1 cellular context compared by ENCODE assay signal in the genomic region with DNA sequence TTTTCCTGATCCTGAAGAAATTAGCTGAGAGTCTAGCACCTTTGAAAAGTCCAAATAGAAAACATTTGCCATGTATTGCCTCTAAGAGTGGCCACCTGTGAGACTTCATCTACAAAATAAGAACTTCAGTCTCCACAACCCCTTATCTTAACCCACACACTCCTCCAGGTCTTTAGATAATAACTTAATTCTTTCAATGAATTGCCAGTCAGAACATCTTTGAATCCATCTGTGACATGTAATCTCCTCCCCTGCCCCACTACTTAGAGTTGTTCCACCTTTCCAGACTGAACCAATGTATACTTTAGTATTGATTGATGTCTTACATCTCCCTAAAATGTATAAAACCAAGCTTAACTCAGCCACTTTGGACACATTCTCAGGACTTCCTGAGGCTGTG.
TF ChIP-seq lines count a peak whose summit lies in the region.

No MANE protein-coding gene starts in this region.

TF ChIP-seq in K562, 482 proteins besides CTCF, POLR2A, EP300 and RAD21 (continued from another document and continues in another):
- TF ChIP-seq, protein P1, sequence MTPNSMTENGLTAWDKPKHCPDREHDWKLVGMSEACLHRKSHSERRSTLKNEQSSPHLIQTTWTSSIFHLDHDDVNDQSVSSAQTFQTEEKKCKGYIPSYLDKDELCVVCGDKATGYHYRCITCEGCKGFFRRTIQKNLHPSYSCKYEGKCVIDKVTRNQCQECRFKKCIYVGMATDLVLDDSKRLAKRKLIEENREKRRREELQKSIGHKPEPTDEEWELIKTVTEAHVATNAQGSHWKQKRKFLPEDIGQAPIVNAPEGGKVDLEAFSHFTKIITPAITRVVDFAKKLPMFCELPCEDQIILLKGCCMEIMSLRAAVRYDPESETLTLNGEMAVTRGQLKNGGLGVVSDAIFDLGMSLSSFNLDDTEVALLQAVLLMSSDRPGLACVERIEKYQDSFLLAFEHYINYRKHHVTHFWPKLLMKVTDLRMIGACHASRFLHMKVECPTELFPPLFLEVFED (CRISPR knock-in tag; conservative IDR thresholded peaks at IDR 0.05) = no peak
- TF ChIP-seq PHF8 (IDR thresholded peaks at IDR 0.05; ENCODE audit: borderline replicate concordance, low read length) (no peak), GABPB1 (CRISPR knock-in tag; IDR thresholded peaks at IDR 0.05) (no peak), ZSCAN29 (IDR thresholded peaks at IDR 0.05) (no peak), ZNF668 (CRISPR knock-in tag; IDR thresholded peaks at IDR 0.05) (no peak), C11orf30 (IDR thresholded peaks at IDR 0.05; ENCODE audit: low read depth) (no peak), ZNF232 (CRISPR knock-in tag; IDR thresholded peaks at IDR 0.05) (no peak), HES1 (IDR thresholded peaks at IDR 0.05; ENCODE audit: low read depth) (0 out of 2 replicates have a peak, but pooled peaks have one; percentile 35), ESRRA (IDR thresholded peaks at IDR 0.05; ENCODE audit: borderline replicate concordance, low read depth) (no peak), ZBTB17 (CRISPR knock-in tag; IDR thresholded peaks at IDR 0.05) (no peak), HNRNPLL (IDR thresholded peaks at IDR 0.05; ENCODE audit: low read depth, low read length, poor library complexity, severe bottlenecking) (no peak), CEBPZ (IDR thresholded peaks at IDR 0.05; ENCODE audit: borderline replicate concordance, low read depth, low read length) (no peak), ZNF77 (CRISPR knock-in tag; IDR thresholded peaks at IDR 0.05) (no peak), ZNF146 (CRISPR knock-in tag; IDR thresholded peaks at IDR 0.05; ENCODE audit: unreplicated experiment) (no peak), SMAD3 (CRISPR knock-in tag; conservative IDR thresholded peaks at IDR 0.05) (no peak), RCOR1 (IDR thresholded peaks at IDR 0.05; ENCODE audit: borderline replicate concordance in 1 of 2, low read depth in 2 of 2, low read length in 2 of 2) (peak in 1 of 2 experiments; percentile 76; a peak in 2 of 4 replicates), SPI1 (IDR thresholded peaks at IDR 0.05; ENCODE audit: borderline replicate concordance, low read depth, low read length) (no peak), DLX4 (CRISPR knock-in tag; IDR thresholded peaks at IDR 0.05) (no peak), TRIM24 (IDR thresholded peaks at IDR 0.05) (peak; percentile 91 to 95), GABPA (tag; conservative IDR thresholded peaks at IDR 0.05; ENCODE audit: low read depth) (no peak), PHB2 (IDR thresholded peaks at IDR 0.05; ENCODE audit: low read depth) (peak; percentile 41; the same call in 1 of the 2 replicates), SAFB2 (IDR thresholded peaks at IDR 0.05; ENCODE audit: borderline replicate concordance, low read depth, low read length, severe bottlenecking) (no peak), POLR2H (tag; IDR thresholded peaks at IDR 0.05; ENCODE audit: low read depth) (no peak), ZNF609 (CRISPR knock-in tag; IDR thresholded peaks at IDR 0.05; ENCODE audit: borderline replicate concordance) (no peak), RB1 (IDR thresholded peaks at IDR 0.05; ENCODE audit: low read depth) (no peak), ZNF445 (CRISPR knock-in tag; IDR thresholded peaks at IDR 0.05; ENCODE audit: low read depth) (no peak), NCOA6 (IDR thresholded peaks at IDR 0.05) (no peak), HOMEZ (CRISPR knock-in tag; IDR thresholded peaks at IDR 0.05) (no peak), NELFE (IDR thresholded peaks at IDR 0.05; ENCODE audit: insufficient read depth, insufficient read length) (no peak), CXXC5 (CRISPR knock-in tag; IDR thresholded peaks at IDR 0.05) (no peak), BMI1 (IDR thresholded peaks at IDR 0.05; ENCODE audit: low read length) (no peak), PTTG1 (tag; IDR thresholded peaks at IDR 0.05; ENCODE audit: low read depth) (no peak), GATAD2A (IDR thresholded peaks at IDR 0.05) (no peak), BCLAF1 (IDR thresholded peaks at IDR 0.05; ENCODE audit: borderline replicate concordance in 1 of 2, control insufficient read depth in 1 of 2, low read depth in 2 of 2, low read length in 1 of 2) (no peak), KAT8 (IDR thresholded peaks at IDR 0.05; ENCODE audit: low read depth) (no peak)
- TF ChIP-seq, protein P2, sequence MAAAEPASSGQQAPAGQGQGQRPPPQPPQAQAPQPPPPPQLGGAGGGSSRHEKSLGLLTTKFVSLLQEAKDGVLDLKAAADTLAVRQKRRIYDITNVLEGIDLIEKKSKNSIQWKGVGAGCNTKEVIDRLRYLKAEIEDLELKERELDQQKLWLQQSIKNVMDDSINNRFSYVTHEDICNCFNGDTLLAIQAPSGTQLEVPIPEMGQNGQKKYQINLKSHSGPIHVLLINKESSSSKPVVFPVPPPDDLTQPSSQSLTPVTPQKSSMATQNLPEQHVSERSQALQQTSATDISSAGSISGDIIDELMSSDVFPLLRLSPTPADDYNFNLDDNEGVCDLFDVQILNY (CRISPR knock-in tag; IDR thresholded peaks at IDR 0.05) = no peak
- TF ChIP-seq, protein P3, sequence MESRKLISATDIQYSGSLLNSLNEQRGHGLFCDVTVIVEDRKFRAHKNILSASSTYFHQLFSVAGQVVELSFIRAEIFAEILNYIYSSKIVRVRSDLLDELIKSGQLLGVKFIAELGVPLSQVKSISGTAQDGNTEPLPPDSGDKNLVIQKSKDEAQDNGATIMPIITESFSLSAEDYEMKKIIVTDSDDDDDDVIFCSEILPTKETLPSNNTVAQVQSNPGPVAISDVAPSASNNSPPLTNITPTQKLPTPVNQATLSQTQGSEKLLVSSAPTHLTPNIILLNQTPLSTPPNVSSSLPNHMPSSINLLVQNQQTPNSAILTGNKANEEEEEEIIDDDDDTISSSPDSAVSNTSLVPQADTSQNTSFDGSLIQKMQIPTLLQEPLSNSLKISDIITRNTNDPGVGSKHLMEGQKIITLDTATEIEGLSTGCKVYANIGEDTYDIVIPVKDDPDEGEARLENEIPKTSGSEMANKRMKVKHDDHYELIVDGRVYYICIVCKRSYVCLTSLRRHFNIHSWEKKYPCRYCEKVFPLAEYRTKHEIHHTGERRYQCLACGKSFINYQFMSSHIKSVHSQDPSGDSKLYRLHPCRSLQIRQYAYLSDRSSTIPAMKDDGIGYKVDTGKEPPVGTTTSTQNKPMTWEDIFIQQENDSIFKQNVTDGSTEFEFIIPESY (CRISPR knock-in tag; IDR thresholded peaks at IDR 0.05) = no peak
- TF ChIP-seq, protein P4, sequence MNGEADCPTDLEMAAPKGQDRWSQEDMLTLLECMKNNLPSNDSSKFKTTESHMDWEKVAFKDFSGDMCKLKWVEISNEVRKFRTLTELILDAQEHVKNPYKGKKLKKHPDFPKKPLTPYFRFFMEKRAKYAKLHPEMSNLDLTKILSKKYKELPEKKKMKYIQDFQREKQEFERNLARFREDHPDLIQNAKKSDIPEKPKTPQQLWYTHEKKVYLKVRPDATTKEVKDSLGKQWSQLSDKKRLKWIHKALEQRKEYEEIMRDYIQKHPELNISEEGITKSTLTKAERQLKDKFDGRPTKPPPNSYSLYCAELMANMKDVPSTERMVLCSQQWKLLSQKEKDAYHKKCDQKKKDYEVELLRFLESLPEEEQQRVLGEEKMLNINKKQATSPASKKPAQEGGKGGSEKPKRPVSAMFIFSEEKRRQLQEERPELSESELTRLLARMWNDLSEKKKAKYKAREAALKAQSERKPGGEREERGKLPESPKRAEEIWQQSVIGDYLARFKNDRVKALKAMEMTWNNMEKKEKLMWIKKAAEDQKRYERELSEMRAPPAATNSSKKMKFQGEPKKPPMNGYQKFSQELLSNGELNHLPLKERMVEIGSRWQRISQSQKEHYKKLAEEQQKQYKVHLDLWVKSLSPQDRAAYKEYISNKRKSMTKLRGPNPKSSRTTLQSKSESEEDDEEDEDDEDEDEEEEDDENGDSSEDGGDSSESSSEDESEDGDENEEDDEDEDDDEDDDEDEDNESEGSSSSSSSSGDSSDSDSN (IDR thresholded peaks at IDR 0.05; ENCODE audit: borderline replicate concordance in 1 of 2, low read depth in 2 of 2, low read length in 2 of 2) = no peak
